In genomic region chrX:50725310-50725709, GRCh38 we compare ENCODE assay signal across 28 cellular contexts.
"Had no signal": no experiment of that assay in that cellular context is flagged by ENCODE, and none has a peak within 500 bp of the region (broad histone marks: within the 10 kb centered on the region; RNA-seq: fewer than 3 reads in every experiment).

No MANE protein-coding gene starts in this region.

- ATAC-seq: activated T-cell treated with anti-CD3 and anti-CD28 coated beads, Interleukin-2, amount 50 U/mL, for 72 hours; foreskin keratinocyte; gastrocnemius medialis; heart left ventricle had no signal

- H3K27ac Mint-ChIP-seq: activated CD4-positive, alpha-beta memory T cell treated with anti-CD3 and anti-CD28 coated beads, Interleukin-2, amount 10 ng/mL, durations not matched to agents 7 days and 5 days; activated CD4-positive, alpha-beta T cell treated with anti-CD3 and anti-CD28 coated beads, Interleukin-2, amount 10 ng/mL, durations not matched to agents 7 days and 5 days; activated naive CD4-positive, alpha-beta T cell treated with anti-CD3 and anti-CD28 coated beads, Interleukin-2, amount 10 ng/mL, durations not matched to agents 7 days and 5 days; activated naive CD8-positive, alpha-beta T cell; activated T-cell treated with anti-CD3 and anti-CD28 coated beads, Interleukin-2, amount 50 U/mL, for 24 hours; activated T-cell treated with anti-CD3 and anti-CD28 coated beads, Interleukin-2, amount 50 U/mL, for 72 hours had no signal

- H3K4me1 ChIP-seq: esophagus muscularis mucosa, foreskin keratinocyte, gastrocnemius medialis, heart left ventricle had no signal

- H3K27me3 ChIP-seq: brain microvascular endothelial cell, esophagus muscularis mucosa, foreskin keratinocyte, gastrocnemius medialis had no signal

- H3K4me1 Mint-ChIP-seq: activated CD4-positive, alpha-beta memory T cell treated with anti-CD3 and anti-CD28 coated beads, Interleukin-2, amount 10 ng/mL, durations not matched to agents 7 days and 5 days; activated CD4-positive, alpha-beta T cell treated with anti-CD3 and anti-CD28 coated beads, Interleukin-2, amount 10 ng/mL, durations not matched to agents 7 days and 5 days; activated naive CD4-positive, alpha-beta T cell treated with anti-CD3 and anti-CD28 coated beads, Interleukin-2, amount 10 ng/mL, durations not matched to agents 7 days and 5 days had no signal

- H3K27ac ChIP-seq: brain microvascular endothelial cell, esophagus muscularis mucosa, foreskin keratinocyte, gastrocnemius medialis, heart left ventricle had no signal

- H3K9me3 ChIP-seq: esophagus muscularis mucosa, gastrocnemius medialis, heart left ventricle had no signal

- H3K36me3 Mint-ChIP-seq: activated naive CD4-positive, alpha-beta T cell treated with anti-CD3 and anti-CD28 coated beads, Interleukin-2, amount 10 ng/mL, durations not matched to agents 7 days and 5 days; activated naive CD8-positive, alpha-beta T cell had no signal

- H3K36me3 ChIP-seq: brain microvascular endothelial cell, esophagus muscularis mucosa, gastrocnemius medialis, heart left ventricle had no signal

- H3K27me3 Mint-ChIP-seq: activated CD4-positive, alpha-beta memory T cell treated with anti-CD3 and anti-CD28 coated beads, Interleukin-2, amount 10 ng/mL, durations not matched to agents 7 days and 5 days; activated CD4-positive, alpha-beta T cell treated with anti-CD3 and anti-CD28 coated beads, Interleukin-2, amount 10 ng/mL, durations not matched to agents 7 days and 5 days; activated naive CD4-positive, alpha-beta T cell treated with anti-CD3 and anti-CD28 coated beads, Interleukin-2, amount 10 ng/mL, durations not matched to agents 7 days and 5 days had no signal

- FAIRE-seq: colon had no signal

- H3K4me3 Mint-ChIP-seq: activated CD4-positive, alpha-beta memory T cell treated with anti-CD3 and anti-CD28 coated beads, Interleukin-2, amount 10 ng/mL, durations not matched to agents 7 days and 5 days; activated CD4-positive, alpha-beta T cell treated with anti-CD3 and anti-CD28 coated beads, Interleukin-2, amount 10 ng/mL, durations not matched to agents 7 days and 5 days; activated naive CD4-positive, alpha-beta T cell treated with anti-CD3 and anti-CD28 coated beads, Interleukin-2, amount 10 ng/mL, durations not matched to agents 7 days and 5 days; activated naive CD8-positive, alpha-beta T cell; activated T-cell treated with anti-CD3 and anti-CD28 coated beads, Interleukin-2, amount 50 U/mL, for 24 hours; activated T-cell treated with anti-CD3 and anti-CD28 coated beads, Interleukin-2, amount 50 U/mL, for 72 hours had no signal

- H3K4me3 ChIP-seq: esophagus muscularis mucosa, gastrocnemius medialis, heart left ventricle had no signal

- DNase-seq: activated CD4-positive, alpha-beta memory T cell treated with anti-CD3 and anti-CD28 coated beads, Interleukin-2, amount 10 ng/mL, durations not matched to agents 7 days and 5 days; activated CD4-positive, alpha-beta T cell treated with anti-CD3 and anti-CD28 coated beads for 1 hour; activated CD4-positive, alpha-beta T cell treated with anti-CD3 and anti-CD28 coated beads for 4 hours; activated CD4-positive, alpha-beta T cell treated with anti-CD3 and anti-CD28 coated beads, Interleukin-2, amount 10 ng/mL, durations not matched to agents 7 days and 5 days; activated CD4-positive, alpha-beta T cell treated with anti-CD3 and anti-CD28 coated beads, Interleukin-2, amount 50 U/mL, for 4 hours; activated CD8-positive, alpha-beta memory T cell treated with anti-CD3 and anti-CD28 coated beads, Interleukin-2, amount 50 U/mL, for 48 hours; activated gamma-delta T cell; activated naive CD4-positive, alpha-beta T cell; activated naive CD4-positive, alpha-beta T cell treated with anti-CD3 and anti-CD28 coated beads, Interleukin-2, amount 10 ng/mL, durations not matched to agents 7 days and 5 days; activated T-cell treated with anti-CD3 and anti-CD28 coated beads for 4 hours; activated T-cell treated with anti-CD3 and anti-CD28 coated beads, Interleukin-2, amount 50 U/mL, for 24 hours; activated T-cell treated with anti-CD3 and anti-CD28 coated beads, Interleukin-2, amount 50 U/mL, for 72 hours; amniotic stem cell; anterior cingulate cortex; brain microvascular endothelial cell; caudate nucleus; cortex of kidney; dermis blood vessel endothelial cell; effector CD8-positive, alpha-beta T cell; erythroblast; foreskin keratinocyte; gastrocnemius medialis; glutamatergic neuron; heart left ventricle; T-helper 2 cell had no signal

- H3K9me3 Mint-ChIP-seq: activated CD4-positive, alpha-beta memory T cell treated with anti-CD3 and anti-CD28 coated beads, Interleukin-2, amount 10 ng/mL, durations not matched to agents 7 days and 5 days; activated CD4-positive, alpha-beta T cell treated with anti-CD3 and anti-CD28 coated beads, Interleukin-2, amount 10 ng/mL, durations not matched to agents 7 days and 5 days; activated naive CD4-positive, alpha-beta T cell treated with anti-CD3 and anti-CD28 coated beads, Interleukin-2, amount 10 ng/mL, durations not matched to agents 7 days and 5 days; activated T-cell treated with anti-CD3 and anti-CD28 coated beads, Interleukin-2, amount 50 U/mL, for 24 hours had no signal
